8 cellular contexts compared by ENCODE assay signal in genomic region chr1:46446646-46447498, GRCh38. TPM values are rescaled to one million over a fixed set of nuclear protein-coding genes. Genes with fewer than 3 reads are reported as not detected.
DNase-seq lines count a peak whose midpoint lies in the region; ATAC-seq and TF ChIP-seq lines count a peak whose summit lies in the region.

No MANE protein-coding gene starts in this region.

- H4K20me1 ChIP-seq in Karpas-422 (ENCODE audit: insufficient read depth, low read depth, low read length), result no peaks in the 10 kb centered on the region

- peaks cover 7% of the 10 kb centered on the region for H3K4me1 ChIP-seq in Karpas-422 (ENCODE audit: low read length)
- peaks cover 8 to 13% of the 10 kb centered on the region in 2 experiments for H3K4me1 ChIP-seq in neutrophil (ENCODE audit: control insufficient read depth in 1 of 2, insufficient read depth in 1 of 2, low read depth in 1 of 2, low read length in 1 of 2)

- TF ChIP-seq CTCF in fibroblast of villous mesenchyme (IDR thresholded peaks at IDR 0.05; ENCODE audit: insufficient read depth, low read depth, low read length) (peak; percentile 89), neutrophil (IDR thresholded peaks at IDR 0.05) (peak; percentile 36)

- H3K4me2 ChIP-seq in Karpas-422 (ENCODE audit: low read depth, low read length, poor library complexity, severe bottlenecking), result no peak overlapping the region

- H3K36me3 ChIP-seq in Karpas-422 (ENCODE audit: insufficient read depth, low read length) (no peaks in the 10 kb centered on the region), neutrophil (no peaks in the 10 kb centered on the region)

- no peak for ATAC-seq in HG02938 (IDR thresholded peaks at IDR 0.05; ENCODE audit: unreplicated experiment)

- H3K9me3 ChIP-seq in Karpas-422 (ENCODE audit: low read length) (no peaks in the 10 kb centered on the region), neutrophil (no peaks in the 10 kb centered on the region)

- no peaks in the 10 kb centered on the region for H3K79me2 ChIP-seq in Karpas-422 (ENCODE audit: low read length)

- peak; percentile 40 for DNase-seq in DMS79 (lab: John Stamatoyannopoulos, UW)
- peak; percentile 92 for DNase-seq in Karpas-422
- peak; percentile 88 for DNase-seq in RPMI8226
- DNase-seq in activated T-helper 9 cell treated with anti-CD3 and anti-CD28 coated beads, Interleukin-2, amount 50 U/mL, for 16 hours (ENCODE audit: low read depth), result peak; percentile 58
- DNase-seq in fibroblast of villous mesenchyme (ENCODE audit: low read depth), result peak; percentile 61
- DNase-seq in substantia nigra (lab: John Stamatoyannopoulos, UW), result peak in 44 of 49 donors; percentile 4 to 79 (median 55)

- H3K9ac ChIP-seq in Karpas-422 (ENCODE audit: low read length), result no peak overlapping the region

- H2AFZ ChIP-seq in Karpas-422 (ENCODE audit: low read length), result no peak overlapping the region

- no peak overlapping the region for H3K4me3 ChIP-seq in Karpas-422 (ENCODE audit: low read length)
- H3K4me3 ChIP-seq in fibroblast of villous mesenchyme (ENCODE audit: low read depth, low read length), result no peak overlapping the region
- no peak overlapping the region for H3K4me3 ChIP-seq in neutrophil (ENCODE audit: low read depth in 1 of 2, low read length in 1 of 2)

- no peak overlapping the region for H3K27ac ChIP-seq in Karpas-422 (ENCODE audit: low read length)
- no peak overlapping the region for H3K27ac ChIP-seq in neutrophil
- H3K27ac ChIP-seq in substantia nigra (ENCODE audit: low read depth, low read length, poor library complexity, severe bottlenecking), result no peak overlapping the region

- H3K9me2 ChIP-seq in Karpas-422 (replicated peaks; ENCODE audit: insufficient read depth, low read length), result no peaks in the 10 kb centered on the region

- H3K27me3 ChIP-seq in Karpas-422 (ENCODE audit: low read length) (no peaks in the 10 kb centered on the region), neutrophil (peaks cover 80% of the 10 kb centered on the region)

RNA-seq across cellular contexts. Expression of gene DMBX1, which starts 42.8 kb away (rescaled TPM):
- not detected in 2 replicates for total RNA-seq in Karpas-422 (2014; rRNA removed; shearing (Covaris generic); ENCODE audit: low replicate concordance)
- total RNA-seq in fibroblast of villous mesenchyme, result not detected in 2 replicates

RNA-seq across cellular contexts. Expression of gene FAAH, which starts 52.8 kb away (rescaled TPM):
- 1.3 TPM in 1 of 2 replicates, not detected in the other for total RNA-seq in Karpas-422 (2014; rRNA removed; shearing (Covaris generic); ENCODE audit: low replicate concordance)
- total RNA-seq in fibroblast of villous mesenchyme, result 0.64 and 0.86 TPM in 2 replicates

Comparison
In these comparisons a context has a peak if more than half of its experiments do, and no peak if none do; other contexts are left out.
1. DNase-seq: peak in every context shown above with its lines; median percentile 92 in Karpas-422; 88 in RPMI8226; 61 in fibroblast of villous mesenchyme; 58 in activated T-helper 9 cell treated with anti-CD3 and anti-CD28 coated beads, Interleukin-2, amount 50 U/mL, for 16 hours; 55 in substantia nigra; 40 in DMS79.